8 cellular contexts compared by ENCODE assay signal in genomic region chr19:28878862-28879566, GRCh38.
DNase-seq lines count a peak whose midpoint lies in the region; ATAC-seq and TF ChIP-seq lines count a peak whose summit lies in the region.

No MANE protein-coding gene starts in this region.

- H3K4me3 ChIP-seq in fibroblast of pulmonary artery (replicated peaks; ENCODE audit: low read depth, low read length) (no peak overlapping the region), tibial nerve (no peak overlapping the region)

- H3K27me3 ChIP-seq in tibial nerve = no peaks in the 10 kb centered on the region

- no peak overlapping the region for H3K27ac ChIP-seq in tibial nerve

- no peaks in the 10 kb centered on the region for H3K9me3 ChIP-seq in tibial nerve

- H3K27me3 Mint-ChIP-seq in activated T-cell treated with anti-CD3 and anti-CD28 coated beads, Interleukin-2, amount 50 U/mL, for 4 hours (ENCODE audit: low read depth) = peaks cover 3% of the 10 kb centered on the region

- no peak for TF ChIP-seq POLR2A in tibial nerve (IDR thresholded peaks at IDR 0.05)

- TF ChIP-seq EP300 in tibial nerve (IDR thresholded peaks at IDR 0.05) = no peak

- peak in 1 of 2 donors; percentile 63 for ATAC-seq in activated T-cell treated with anti-CD3 and anti-CD28 coated beads, Interleukin-2, amount 50 U/mL, for 4 hours
- no peak for ATAC-seq in GM18517 (IDR thresholded peaks at IDR 0.05; ENCODE audit: unreplicated experiment)

- peaks cover 0 to 4% (median 0%) of the 10 kb centered on the region in 4 donors for H3K4me1 ChIP-seq in tibial nerve

- DNase-seq in DMS 273 treated with DMSO at 0.1 percent for 48 hours (lab: John Stamatoyannopoulos, UW) (peak; percentile 24), HuH-7 (ENCODE audit: low spot score) (peak; percentile 74), OCI-M1 (lab: John Stamatoyannopoulos, UW) (peak; percentile 88), fibroblast of pulmonary artery (ENCODE audit: low read depth) (peak; percentile 84), nucleus accumbens (lab: John Stamatoyannopoulos, UW) (peak in 41 of 56 donors; percentile 7 to 87 (median 43)), tibial nerve (ENCODE audit: low spot score in 2 of 2) (peak; percentile 33 to 59)
- DNase-seq in activated T-cell treated with anti-CD3 and anti-CD28 coated beads, Interleukin-2, amount 50 U/mL, for 4 hours = peak; percentile 26

- H3K36me3 Mint-ChIP-seq in activated T-cell treated with anti-CD3 and anti-CD28 coated beads, Interleukin-2, amount 50 U/mL, for 4 hours (ENCODE audit: insufficient read depth) = no peaks in the 10 kb centered on the region

- no peaks in the 10 kb centered on the region for H3K36me3 ChIP-seq in tibial nerve

- H3K9me3 Mint-ChIP-seq in activated T-cell treated with anti-CD3 and anti-CD28 coated beads, Interleukin-2, amount 50 U/mL, for 4 hours = no peaks in the 10 kb centered on the region

- H3K4me1 Mint-ChIP-seq in activated T-cell treated with anti-CD3 and anti-CD28 coated beads, Interleukin-2, amount 50 U/mL, for 4 hours (ENCODE audit: low read depth) = no peaks in the 10 kb centered on the region

- WGBS in tibial nerve, 2 donors = 28 to 30% methylated on average over 11 of the region's 11 CpGs

- H3K4me3 Mint-ChIP-seq in activated T-cell treated with anti-CD3 and anti-CD28 coated beads, Interleukin-2, amount 50 U/mL, for 4 hours = no peak overlapping the region

- TF ChIP-seq CTCF in fibroblast of pulmonary artery (IDR thresholded peaks at IDR 0.05; ENCODE audit: low read length, missing control alignments) (peak; percentile 54), tibial nerve (IDR thresholded peaks at IDR 0.05) (peak; percentile 43 to 71 (median 51))

Comparison
In these comparisons a context has a peak if more than half of its experiments do, and no peak if none do; other contexts are left out.
1. DNase-seq: peak in every context shown above with its lines; median percentile 88 in OCI-M1; 84 in fibroblast of pulmonary artery; 74 in HuH-7; 46 in tibial nerve; 43 in nucleus accumbens; 26 in activated T-cell treated with anti-CD3 and anti-CD28 coated beads, Interleukin-2, amount 50 U/mL, for 4 hours; 24 in DMS 273 treated with DMSO at 0.1 percent for 48 hours.